Comparison of ENCODE assay signal across 20 cellular contexts in the genomic region with DNA sequence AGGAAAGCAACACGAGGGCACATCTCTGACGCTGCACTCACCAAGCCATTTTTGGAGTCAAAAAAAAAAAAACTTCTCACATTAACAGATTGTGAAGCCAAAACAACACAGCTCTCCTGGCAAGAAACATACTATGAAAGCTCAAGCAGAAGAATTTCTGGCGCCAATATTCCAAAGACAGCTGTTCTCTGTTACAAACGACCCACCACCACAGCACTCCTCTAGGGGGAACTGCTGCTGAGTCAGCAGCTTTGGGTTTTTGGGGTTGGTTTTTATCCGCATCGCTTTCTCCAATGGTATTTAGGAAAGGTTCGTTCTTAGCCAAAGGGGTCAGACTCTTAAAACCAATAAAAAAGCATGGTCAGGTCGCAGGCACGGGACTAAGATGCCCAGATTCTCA.
"Had no signal": no experiment of that assay in that cellular context is flagged by ENCODE, and none has a peak within 500 bp of the region (broad histone marks: within the 10 kb centered on the region; RNA-seq: fewer than 3 reads in every experiment).

No MANE protein-coding gene starts in this region.

- DNase-seq: activated CD4-positive, alpha-beta T cell treated with anti-CD3 and anti-CD28 coated beads for 1 hour; activated CD8-positive, alpha-beta memory T cell treated with anti-CD3 and anti-CD28 coated beads for 24 hours; activated CD8-positive, alpha-beta memory T cell treated with anti-CD3 and anti-CD28 coated beads, Interleukin-2, amount 50 U/mL, for 48 hours; activated effector memory CD4-positive, alpha-beta T cell treated with anti-CD3 and anti-CD28 coated beads, Interleukin-2, amount 50 U/mL, for 16 hours; activated T-cell treated with anti-CD3 and anti-CD28 coated beads, Interleukin-2, amount 50 U/mL, for 48 hours; cerebellar nuclear complex; effector CD8-positive, alpha-beta T cell; gastrocnemius medialis; head of caudate nucleus; mesendoderm; natural killer cell; nucleus accumbens; T-helper 2 cell; trophoblast cell; WERI-Rb-1 had no signal

- H3K36me3 ChIP-seq: breast epithelium, gastrocnemius medialis, right atrium auricular region, vagina, WERI-Rb-1 had no signal

- H3K4me1 ChIP-seq: breast epithelium, gastrocnemius medialis, right atrium auricular region, vagina had no signal

- H3K27ac ChIP-seq: breast epithelium, gastrocnemius medialis, right atrium auricular region, skin epidermis, vagina, WERI-Rb-1 had no signal

- H3K9me3 ChIP-seq: breast epithelium, gastrocnemius medialis, right atrium auricular region, vagina had no signal

- H3K4me3 ChIP-seq: breast epithelium, gastrocnemius medialis, right atrium auricular region, skin epidermis, vagina had no signal

- H3K27me3 ChIP-seq: breast epithelium, gastrocnemius medialis, right atrium auricular region, vagina had no signal

- ATAC-seq: esophagus mucosa, gastrocnemius medialis, natural killer cell had no signal
